ENCODE assay signal across 18 cellular contexts in the genomic region with DNA sequence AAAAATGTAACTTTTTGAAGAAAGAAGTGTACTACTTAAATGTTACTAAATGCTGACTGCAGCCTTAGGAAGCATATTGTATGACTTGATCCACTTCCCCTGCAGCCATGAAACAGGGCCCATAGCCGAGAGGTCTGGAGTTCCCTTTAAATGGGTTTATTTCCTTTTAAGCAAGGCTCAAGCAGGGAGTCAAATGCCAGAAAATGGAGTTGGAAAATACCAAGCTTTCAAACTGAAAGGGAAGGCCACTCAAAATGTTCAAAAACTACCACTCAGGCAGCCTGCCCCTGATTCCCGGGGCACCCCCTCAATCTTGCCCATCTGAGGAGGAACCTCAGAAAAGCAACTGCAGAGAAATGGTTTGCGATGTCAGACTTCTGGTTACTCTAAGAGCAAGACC. TPM values are rescaled to one million over a fixed set of nuclear protein-coding genes. Genes with fewer than 3 reads are reported as not detected.
DNase-seq lines count a peak whose midpoint lies in the region; ATAC-seq, FAIRE-seq and TF ChIP-seq lines count a peak whose summit lies in the region.
"Had no signal": no experiment of that assay in that cellular context is flagged by ENCODE, and none has a peak within 500 bp of the region (broad histone marks: within the 10 kb centered on the region; RNA-seq: fewer than 3 reads in every experiment).

No MANE protein-coding gene starts in this region.

- H3K4me2 ChIP-seq in HepG2 (ENCODE audit: low read depth, low read length), result no peak overlapping the region
- H3K4me2 ChIP-seq in H1 (ENCODE audit: insufficient read depth in 1 of 2, low read depth in 2 of 2, low read length in 2 of 2), result no peak overlapping the region

- no peak overlapping the region for H3K23ac ChIP-seq in H1 (ENCODE audit: insufficient read length)

- H3K23me2 ChIP-seq in H1 (ENCODE audit: low read depth, low read length), result no peaks in the 10 kb centered on the region

- H3K27ac ChIP-seq in HepG2 (ENCODE audit: extremely low read length, insufficient read depth, low read length) (peak overlapping the region; percentile 93), right lobe of liver (no peak overlapping the region), H1 (ENCODE audit: low read depth, low read length) (no peak overlapping the region), sigmoid colon (no peak overlapping the region)

- no peak overlapping the region for H2BK120ac ChIP-seq in H1 (replicated peaks; ENCODE audit: low read depth, low read length)

- H3K14ac ChIP-seq in H1 (ENCODE audit: insufficient read length), result no peak overlapping the region

- in situ Hi-C loops in HepG2 (cut with HindIII; ENCODE audit: extremely low pct_ligation_motif_present, low pct_unique_long_range_greater_than_20kb) (loop anchor here (5.0 kb wide), 1 partner anchor 89 kb away; no protein-coding TSS in a partner anchor), ACHN (cut with HindIII; ENCODE audit: low pct_ligation_motif_present, low pct_unique_long_range_greater_than_20kb, low sequenced_read_pairs) (no loop called here)

- intact Hi-C loops in HepG2 (cut with micrococcal nuclease; ENCODE audit: unreplicated experiment) (loop anchor here (5.0 to 10.0 kb wide), 2 partner anchors 91 to 319 kb away; no protein-coding TSS in a partner anchor), right lobe of liver (cut with DNase I) (no loop called here), sigmoid colon (cut with DNase I) (no loop called here)

- no peak overlapping the region for H4K8ac ChIP-seq in H1 (ENCODE audit: extremely low read depth, insufficient read depth, low read length)

- no peak for TF ChIP-seq CTCF in HepG2 (CRISPR knock-in tag; IDR thresholded peaks at IDR 0.05)
- TF ChIP-seq CTCF in right lobe of liver (IDR thresholded peaks at IDR 0.05), result no peak
- no peak for TF ChIP-seq CTCF in H1 (IDR thresholded peaks at IDR 0.05; ENCODE audit: control extremely low read depth in 1 of 3, insufficient read depth in 1 of 3, low read depth in 1 of 3, low read length in 3 of 3)
- no peak for TF ChIP-seq CTCF in sigmoid colon (IDR thresholded peaks at IDR 0.05)

- H4K20me1 ChIP-seq in HepG2 (ENCODE audit: insufficient read depth, low read length) (no peaks in the 10 kb centered on the region), H1 (replicated peaks in 1 of 2; ENCODE audit: control insufficient read depth in 1 of 2, insufficient read depth in 2 of 2, low read length in 2 of 2) (no peaks in the 10 kb centered on the region)

- DNase-seq in HepG2 (ENCODE audit: low spot score) (no peak), right lobe of liver (no peak), H1 (ENCODE audit: low read depth in 1 of 2, low spot score in 2 of 2) (no peak), sigmoid colon (peak; percentile 25), ACHN (no peak), germinal center (ENCODE audit: low spot score) (no peak)
- DNase-seq: BE2C; C1 segment of cervical spinal cord; CD4-positive, CD25-positive, alpha-beta regulatory T cell; CD8-positive, alpha-beta memory T cell; COR-L47; DMS 273 treated with DMSO at 0.1 percent for 48 hours; DND-41; EL; GOT3; H9 had no signal

- WGBS in HepG2 (ENCODE audit: low lambda C conversion rate), result 91% methylated on average over 3 of the region's 3 CpGs
- WGBS in right lobe of liver (ENCODE audit: insufficient coverage, low coverage, low lambda C conversion rate, missing lambda C conversion rate), result 93% methylated on average over 3 of the region's 3 CpGs
- 88% methylated on average over 3 of the region's 3 CpGs; no CpG with 5 or more reads in 1 of the 2 experiments for WGBS in H1 (ENCODE audit: extremely low coverage in 1 of 2, insufficient coverage in 1 of 2, insufficient read length in 1 of 2, insufficient replicate concordance in 2 of 2, low coverage in 1 of 2, low lambda C conversion rate in 2 of 2, missing lambda C conversion rate in 1 of 2), 2 experiments
- 88 to 93% methylated on average over 3 of the region's 3 CpGs for WGBS in sigmoid colon, 2 donors

- no peak overlapping the region for H4K5ac ChIP-seq in H1 (ENCODE audit: insufficient read length, low read depth, low read length)

- no peaks in the 10 kb centered on the region; the same call in 1 of the 2 replicates for H3K9me3 ChIP-seq in HepG2 (ENCODE audit: low read length)
- no peaks in the 10 kb centered on the region for H3K9me3 ChIP-seq in right lobe of liver
- H3K9me3 ChIP-seq in H1 (ENCODE audit: insufficient read depth in 2 of 2, low read depth in 1 of 2, low read length in 1 of 2), result peaks cover 0 to 6% of the 10 kb centered on the region in 2 experiments; a peak in 3 of 4 replicates
- no peaks in the 10 kb centered on the region for H3K9me3 ChIP-seq in sigmoid colon
- H3K9me3 ChIP-seq: BE2C had no signal

- no peak overlapping the region for H4K91ac ChIP-seq in H1 (replicated peaks; ENCODE audit: insufficient read length, low read length)

- H3K9ac ChIP-seq in HepG2 (ENCODE audit: insufficient read depth, low read depth, low read length), result no peak overlapping the region
- H3K9ac ChIP-seq in H1 (replicated peaks in 1 of 4; ENCODE audit: extremely low read depth in 1 of 4, low read depth in 3 of 4, low read length in 3 of 4), result no peak overlapping the region

- H2BK20ac ChIP-seq in H1 (ENCODE audit: low read length), result no peak overlapping the region

- TF ChIP-seq POLR2A in HepG2 (IDR thresholded peaks at IDR 0.05; ENCODE audit: insufficient read depth in 1 of 2, low read depth in 2 of 2, low read length in 2 of 2), result no peak
- TF ChIP-seq POLR2A in right lobe of liver (IDR thresholded peaks at IDR 0.05), result no peak
- TF ChIP-seq POLR2A in H1 (IDR thresholded peaks at IDR 0.05; ENCODE audit: control extremely low read depth in 1 of 2, low read depth in 2 of 2, low read length in 2 of 2), result no peak
- no peak for TF ChIP-seq POLR2A in sigmoid colon (IDR thresholded peaks at IDR 0.05)

- H3K36me3 ChIP-seq in HepG2 (replicated peaks in 1 of 2; ENCODE audit: control insufficient read depth in 1 of 2, insufficient read depth in 2 of 2, low read length in 2 of 2) (peaks cover 14 to 51% of the 10 kb centered on the region in 2 experiments; a peak in 4 of 5 replicates), right lobe of liver (no peaks in the 10 kb centered on the region), H1 (ENCODE audit: control insufficient read depth in 2 of 4, insufficient read depth in 4 of 4, low read length in 3 of 4) (peaks cover 0 to 7% (median 0%) of the 10 kb centered on the region in 4 experiments; a peak in 2 of 8 replicates), sigmoid colon (peaks cover 0 to 16% (median 0%) of the 10 kb centered on the region in 4 donors)
- H3K36me3 ChIP-seq: BE2C had no signal

- peaks cover 38% of the 10 kb centered on the region for H3K79me2 ChIP-seq in HepG2 (ENCODE audit: insufficient read depth, low read length)
- peaks cover 0 to 21% of the 10 kb centered on the region in 2 experiments; a peak in 1 of 4 replicates for H3K79me2 ChIP-seq in H1 (ENCODE audit: control insufficient read depth in 1 of 2, insufficient read depth in 2 of 2, low read length in 2 of 2)

- no TSS peak for BruUV-seq in HepG2 (replicated peaks; lab: Mats Ljungman, UMichigan)

- CTCF ChIA-PET in HepG2 (lab: Yijun Ruan, JAX; ENCODE audit: low intra/inter-chr PET ratio, low total read pairs), result no interaction called here
- CTCF ChIA-PET in H1 (lab: Charles Lee; ENCODE audit: partially characterized antibody), result interaction anchor here (1.1 to 8.1 kb wide), 6 partner anchors 10 to 318 kb away, joined by 3 to 64 read pairs (median 11); a partner anchor contains a TSS

- H2BK15ac ChIP-seq in H1 (ENCODE audit: low read length), result no peak overlapping the region

- TF ChIP-seq RAD21 in HepG2 (CRISPR knock-in tag; IDR thresholded peaks at IDR 0.05) (no peak), H1 (IDR thresholded peaks at IDR 0.05 in 1 of 2, conservative IDR thresholded peaks at IDR 0.05 in 1 of 2; ENCODE audit: low read depth in 2 of 2, low read length in 2 of 2) (no peak)

- no peak overlapping the region for H3K4me3 ChIP-seq in HepG2 (replicated peaks in 1 of 3; ENCODE audit: insufficient read depth in 1 of 3, low read depth in 2 of 3, low read length in 3 of 3)
- H3K4me3 ChIP-seq in right lobe of liver, result no peak overlapping the region
- no peak overlapping the region for H3K4me3 ChIP-seq in H1 (ENCODE audit: extremely low read depth in 1 of 4, insufficient read depth in 2 of 4, low read depth in 3 of 4, low read length in 4 of 4)
- H3K4me3 ChIP-seq in sigmoid colon, result no peak overlapping the region
- H3K4me3 ChIP-seq: GM12878 had no signal

- no peak overlapping the region for H2BK12ac ChIP-seq in H1 (ENCODE audit: low read depth, low read length)

- H3K4me1 ChIP-seq in HepG2 (ENCODE audit: insufficient read depth, low read length) (peaks cover 81% of the 10 kb centered on the region), right lobe of liver (peaks cover 0 to 30% (median 13%) of the 10 kb centered on the region in 4 donors), H1 (replicated peaks in 1 of 4; ENCODE audit: control insufficient read depth in 3 of 4, insufficient read depth in 4 of 4, low read length in 3 of 4) (peaks cover 7 to 35% (median 28%) of the 10 kb centered on the region in 4 experiments), sigmoid colon (no peaks in the 10 kb centered on the region)
- H3K4me1 ChIP-seq: BE2C had no signal

- no peak overlapping the region for H2AK5ac ChIP-seq in H1 (ENCODE audit: low read depth, low read length)

- peak overlapping the region; percentile 22 for H3K4ac ChIP-seq in H1 (replicated peaks; ENCODE audit: insufficient read length, low read depth, low read length)

- POLR2A ChIA-PET in HepG2 (lab: Yijun Ruan, JAX) (interaction anchor here (1.7 to 12.5 kb wide), 2 partner anchors 10 to 33 kb away, joined by 14 to 271 read pairs; no protein-coding TSS in a partner anchor), H1 (lab: Charles Lee; ENCODE audit: partially characterized antibody) (no interaction called here)

- H3K27me3 ChIP-seq in HepG2 (ENCODE audit: control insufficient read depth in 1 of 2, insufficient read depth in 2 of 2, low read length in 2 of 2) (no peaks in the 10 kb centered on the region), right lobe of liver (no peaks in the 10 kb centered on the region), H1 (replicated peaks in 1 of 4; ENCODE audit: control insufficient read depth in 3 of 4, extremely low read depth in 1 of 4, insufficient read depth in 3 of 4, low read length in 3 of 4) (no peaks in the 10 kb centered on the region), sigmoid colon (no peaks in the 10 kb centered on the region)

- no peak for TF ChIP-seq EP300 in HepG2 (IDR thresholded peaks at IDR 0.05; ENCODE audit: low read depth in 2 of 2, low read length in 2 of 2)
- TF ChIP-seq EP300 in HepG2 (CRISPR knock-in tag; IDR thresholded peaks at IDR 0.05; ENCODE audit: borderline replicate concordance), result no peak
- TF ChIP-seq EP300 in H1 (IDR thresholded peaks at IDR 0.05; ENCODE audit: borderline replicate concordance in 1 of 2, low read depth in 2 of 2, low read length in 2 of 2), result no peak
- no peak for TF ChIP-seq EP300 in sigmoid colon (IDR thresholded peaks at IDR 0.05)

- no peaks in the 10 kb centered on the region; the same call in 1 of the 2 replicates for H3K79me1 ChIP-seq in H1 (ENCODE audit: low read depth, low read length)

- no peak overlapping the region for H3K18ac ChIP-seq in H1 (ENCODE audit: extremely low read depth, low read length)

- ATAC-seq in HepG2, result no peak
- no peak for ATAC-seq in right lobe of liver
- no peak for ATAC-seq in HG03045 (IDR thresholded peaks at IDR 0.05; ENCODE audit: unreplicated experiment)
- ATAC-seq: GM12878 had no signal

- no peak overlapping the region for H3K56ac ChIP-seq in H1 (replicated peaks; ENCODE audit: insufficient read length, low read depth, low read length)

- H2AFZ ChIP-seq in HepG2 (ENCODE audit: low read length) (no peak overlapping the region), H1 (ENCODE audit: low read length) (no peak overlapping the region)

- no peak for FAIRE-seq in HepG2 (lab: Jason Lieb, UNC)
- no peak for FAIRE-seq in H1 (lab: Jason Lieb, UNC)
- FAIRE-seq: GM12878 had no signal

- no peak overlapping the region for H2BK5ac ChIP-seq in H1 (ENCODE audit: low read depth, low read length)

RNA-seq across cellular contexts. Expression of a gene that starts 43.2 kb away (rescaled TPM):
- total RNA-seq in HepG2 (2016; rRNA removed; fragmentation: Illumina TruSeq; extraction: Trizol) (14.4 and 17.5 TPM in 2 replicates), right lobe of liver (10 to 100 TPM; 11.7 to 27.6 (median 16.3) TPM), sigmoid colon (10 to 100 TPM in 2 of 4 donors, 1 to 10 TPM in 2; 8.1 to 16.9 (median 10.7) TPM)
- total RNA-seq in HepG2 (2016; cell fraction: cytosol; rRNA removed; fragmentation: Illumina TruSeq; extraction: Trizol; ENCODE audit: low read depth), result 5.9 and 6.8 TPM in 2 replicates
- total RNA-seq in HepG2 (2016; cell fraction: insoluble cytoplasmic fraction; rRNA removed; fragmentation: Illumina TruSeq; extraction: Trizol), result 11.7 and 17.5 TPM in 2 replicates
- 9.8 and 11.5 TPM in 2 replicates for total RNA-seq in HepG2 (2016; cell fraction: membrane; rRNA removed; fragmentation: Illumina TruSeq; extraction: Trizol)
- total RNA-seq in HepG2 (2016; cell fraction: nucleus; rRNA removed; fragmentation: Illumina TruSeq; extraction: Trizol), result 33.2 and 38.2 TPM in 2 replicates
- polyA plus RNA-seq in HepG2 (2011; rRNA removed) (11.8 and 17.3 TPM in 2 replicates), H1 (2011; rRNA removed) (9.9 and 15.8 TPM in 2 replicates), sigmoid colon (10 to 100 TPM; 12.0 to 18.7 (median 13.9) TPM)
- polyA plus RNA-seq in HepG2 (2011; cell fraction: cytosol; rRNA removed), result 15.4 and 19.5 TPM in 2 replicates
- polyA plus RNA-seq in HepG2 (2011; cell fraction: nucleus; rRNA removed), result 54.1 and 61.7 TPM in 2 replicates
- polyA plus RNA-seq in HepG2 (2012), result 25.2 and 36.8 TPM in 2 replicates
- polyA plus RNA-seq in HepG2 (2016; cell fraction: cytosol; fragmentation: Illumina TruSeq; extraction: Trizol; ENCODE audit: low read depth), result 2.0 and 2.2 TPM in 2 replicates
- polyA plus RNA-seq in HepG2 (2016; cell fraction: insoluble cytoplasmic fraction; fragmentation: Illumina TruSeq; extraction: Trizol; ENCODE audit: low read depth), result 12.7 and 15.3 TPM in 2 replicates
- polyA plus RNA-seq in HepG2 (2016; cell fraction: membrane; fragmentation: Illumina TruSeq; extraction: Trizol; ENCODE audit: low read depth), result 5.3 and 6.1 TPM in 2 replicates
- 42.3 and 52.5 TPM in 2 replicates for polyA plus RNA-seq in HepG2 (2016; cell fraction: nucleus; fragmentation: Illumina TruSeq; extraction: Trizol; ENCODE audit: insufficient read depth, low read depth)
- 1.4 and 75.8 TPM in 2 replicates for polyA minus RNA-seq in HepG2 (2011; rRNA and poly(A)+ RNA removed; ENCODE audit: low replicate concordance)
- polyA minus RNA-seq in HepG2 (2011; cell fraction: cytosol; rRNA and poly(A)+ RNA removed), result 30.2 and 44.5 TPM in 2 replicates
- polyA minus RNA-seq in HepG2 (2011; cell fraction: nucleus; rRNA and poly(A)+ RNA removed), result 77.3 and 90.4 TPM in 2 replicates
- total RNA-seq in H1 (2021; fragmentation: NEBNext Ultra II Directional; extraction: Animal tissue kit (Norgen Biotek cat#: 25700)), result 37.1 and 38.4 TPM in 2 replicates
- polyA plus RNA-seq in H1 (2011; cell fraction: cytosol; rRNA removed), result 10.2 TPM
- 28.3 TPM for polyA plus RNA-seq in H1 (2011; cell fraction: nucleus; rRNA removed)
- 15.4 to 22.2 TPM (median 19.8 TPM) in 4 replicates for polyA plus RNA-seq in H1 (2012, experiment 1 of 2)
- polyA plus RNA-seq in H1 (2012, experiment 2 of 2), result 11.3 TPM
- 26.5 TPM for polyA plus RNA-seq in H1 (2013, experiment 1 of 2)
- polyA plus RNA-seq in H1 (2013, experiment 2 of 2), result 28.3 TPM
- polyA minus RNA-seq in H1 (2011; rRNA and poly(A)+ RNA removed), result 19.6 and 26.4 TPM in 2 replicates
- polyA minus RNA-seq in H1 (2011; cell fraction: cytosol; rRNA and poly(A)+ RNA removed), result 18.3 TPM
- polyA minus RNA-seq in H1 (2011; cell fraction: nucleus; rRNA and poly(A)+ RNA removed), result 33.0 TPM
